8 cellular contexts compared by ENCODE assay signal in genomic region chr17:82238562-82239201, GRCh38. TPM values are rescaled to one million over a fixed set of nuclear protein-coding genes. Genes with fewer than 3 reads are reported as not detected.
DNase-seq lines count a peak whose midpoint lies in the region; ATAC-seq, FAIRE-seq and TF ChIP-seq lines count a peak whose summit lies in the region.

No MANE protein-coding gene starts in this region.

- POLR2A ChIA-PET in activated B cell treated with CpG ODN at 0.5 μM for 24 hours (lab: Charles Lee), result interaction anchor here (0.6 to 1.2 kb wide), 3 partner anchors 32 to 59 kb away, joined by 3 to 5 read pairs (median 3); no protein-coding TSS in a partner anchor

- H3K4me1 ChIP-seq in ACC112 (ENCODE audit: control insufficient read depth, insufficient read depth, low read length, unreplicated experiment) (peaks cover 75% of the 10 kb centered on the region), lower lobe of right lung (peaks cover 85% of the 10 kb centered on the region)

- no peak for TF ChIP-seq CTCF in activated B cell treated with CpG ODN at 0.5 μM for 24 hours (IDR thresholded peaks at IDR 0.05)
- TF ChIP-seq CTCF in bronchial epithelial cell (IDR thresholded peaks at IDR 0.05; ENCODE audit: insufficient read depth, low read length, severe bottlenecking), result peak; percentile 2
- no peak for TF ChIP-seq CTCF in lower lobe of right lung (IDR thresholded peaks at IDR 0.05)

- H3K4me3 Mint-ChIP-seq in activated B cell treated with CpG ODN at 0.5 μM for 24 hours, result peak overlapping the region; percentile 71

- no peak overlapping the region for H2AFZ ChIP-seq in ACC112 (ENCODE audit: low read length, unreplicated experiment)

- CTCF ChIA-PET in activated B cell treated with CpG ODN at 0.5 μM for 24 hours (lab: Charles Lee), result interaction anchor here (1.5 kb wide), 1 partner anchor 26 kb away, joined by 3 read pairs; the partner anchor contains the start of gene CCDC57

- no peak for FAIRE-seq in bronchial epithelial cell (lab: Jason Lieb, UNC)

- DNase-seq in HK-2 (ENCODE audit: unreplicated experiment) (peak; percentile 89), activated B cell treated with CpG ODN at 0.5 μM for 24 hours (no peak), bronchial epithelial cell (ENCODE audit: low read depth) (peak; percentile 89), lower lobe of right lung (peak; percentile 94)
- peak; percentile 46 for DNase-seq in stimulated activated CD8-positive, alpha-beta memory T cell treated with anti-CD3 and anti-CD28 coated beads, Interleukin-4, amount 100 ng/mL, for 24 hours (ENCODE audit: low read depth)

- H3K4me1 Mint-ChIP-seq in activated B cell treated with CpG ODN at 0.5 μM for 24 hours, result peaks cover 44% of the 10 kb centered on the region

- intact Hi-C loops in activated B cell treated with CpG ODN at 0.5 μM for 24 hours (cut with micrococcal nuclease), result loop anchor here (5.0 to 10.0 kb wide), 2 partner anchors 34 to 316 kb away; partner anchors contain the start of gene CSNK1D
- intact Hi-C loops in lower lobe of right lung (cut with DNase I), result no loop called here

- no peaks in the 10 kb centered on the region for H3K9me3 ChIP-seq in lower lobe of right lung

- H3K36me3 Mint-ChIP-seq in activated B cell treated with CpG ODN at 0.5 μM for 24 hours (ENCODE audit: low read depth), result peaks cover 27% of the 10 kb centered on the region

- H3K79me2 ChIP-seq in ACC112 (ENCODE audit: control insufficient read depth, insufficient read depth, low read length, unreplicated experiment), result peaks cover 55% of the 10 kb centered on the region

- ATAC-seq in activated B cell treated with CpG ODN at 0.5 μM for 24 hours (ENCODE audit: low read depth) (peak; percentile 21), lower lobe of right lung (peak; percentile 61 to 65), GM18517 (IDR thresholded peaks at IDR 0.05; ENCODE audit: unreplicated experiment) (no peak), GM19467 (IDR thresholded peaks at IDR 0.05; ENCODE audit: unreplicated experiment) (no peak)

- H3K27ac ChIP-seq in ACC112 (ENCODE audit: low read depth, low read length) (peak overlapping the region; percentile 17; the same call in 1 of the 2 replicates), lower lobe of right lung (peak overlapping the region; percentile 82)

- no peaks in the 10 kb centered on the region for H3K9me3 Mint-ChIP-seq in activated B cell treated with CpG ODN at 0.5 μM for 24 hours

- H3K36me3 ChIP-seq in ACC112 (ENCODE audit: insufficient read depth, low read length) (peaks cover 23% of the 10 kb centered on the region; the same call in 1 of the 2 replicates), bronchial epithelial cell (ENCODE audit: control insufficient read depth, insufficient read depth, low read length) (peaks cover 43% of the 10 kb centered on the region), lower lobe of right lung (peaks cover 51% of the 10 kb centered on the region)

- H3K27me3 Mint-ChIP-seq in activated B cell treated with CpG ODN at 0.5 μM for 24 hours, result no peaks in the 10 kb centered on the region

- H3K4me3 ChIP-seq in ACC112 (ENCODE audit: low read depth, low read length), result no peak overlapping the region
- no peak overlapping the region for H3K4me3 ChIP-seq in bronchial epithelial cell (ENCODE audit: low read depth, low read length)
- peak overlapping the region; percentile 34 for H3K4me3 ChIP-seq in lower lobe of right lung

- H3K27me3 ChIP-seq in ACC112 (ENCODE audit: insufficient read depth, low read length), result no peaks in the 10 kb centered on the region
- no peaks in the 10 kb centered on the region for H3K27me3 ChIP-seq in bronchial epithelial cell (ENCODE audit: control insufficient read depth, insufficient read depth, low read length)
- no peaks in the 10 kb centered on the region for H3K27me3 ChIP-seq in lower lobe of right lung (ENCODE audit: low read depth)

- peak overlapping the region; percentile 80 for H3K27ac Mint-ChIP-seq in activated B cell treated with CpG ODN at 0.5 μM for 24 hours

RNA-seq across cellular contexts. Expression of gene SLC16A3, which starts 9.8 kb away (rescaled TPM):
- total RNA-seq in activated B cell treated with CpG ODN at 0.5 μM for 24 hours (24.6 and 26.5 TPM in 2 replicates), bronchial epithelial cell (162 and 205 TPM in 2 replicates), lower lobe of right lung (81.9 TPM)

RNA-seq across cellular contexts. Expression of gene CCDC57, which starts 26.0 kb away (rescaled TPM):
- total RNA-seq in activated B cell treated with CpG ODN at 0.5 μM for 24 hours, result 56.6 TPM in 2 replicates
- 8.1 and 10.8 TPM in 2 replicates for total RNA-seq in bronchial epithelial cell
- total RNA-seq in lower lobe of right lung, result 63.4 TPM

RNA-seq across cellular contexts. Expression of gene CSNK1D, which starts 34.8 kb away (rescaled TPM):
- total RNA-seq in activated B cell treated with CpG ODN at 0.5 μM for 24 hours (147 and 170 TPM in 2 replicates), bronchial epithelial cell (64.9 and 72.4 TPM in 2 replicates), lower lobe of right lung (146 TPM)

Comparison
In these comparisons a context has a peak if more than half of its experiments do, and no peak if none do; other contexts are left out.
1. ATAC-seq: peak in activated B cell treated with CpG ODN at 0.5 μM for 24 hours (single experiment) and lower lobe of right lung (2 of 2); none in GM18517 (single experiment) and GM19467 (single experiment).